Comparison of ENCODE assay signal across 14 cellular contexts in genomic region chr4:4658051-4658450, GRCh38.
"Had no signal": no experiment of that assay in that cellular context is flagged by ENCODE, and none has a peak within 500 bp of the region (broad histone marks: within the 10 kb centered on the region; RNA-seq: fewer than 3 reads in every experiment).

No MANE protein-coding gene starts in this region.

- H3K27ac ChIP-seq: cardiac muscle cell, psoas muscle, upper lobe of left lung had no signal

- DNase-seq: activated CD4-positive, alpha-beta T cell treated with anti-CD3 and anti-CD28 coated beads for 1 hour; activated CD4-positive, alpha-beta T cell treated with anti-CD3 and anti-CD28 coated beads, Interleukin-2, amount 50 U/mL, for 48 hours; activated naive CD4-positive, alpha-beta T cell treated with anti-CD3 and anti-CD28 coated beads, Interleukin-2, amount 10 ng/mL, durations not matched to agents 7 days and 5 days; hypothalamus; occipital lobe; psoas muscle; T-cell; T1000; upper lobe of left lung had no signal

- ATAC-seq: esophagus mucosa; natural killer cell treated with Interleukin-12 subunit alpha and Interleukin-12 subunit beta and Interleukin-15 and Interleukin-18, amount 100 ng/mL, for 72 hours; psoas muscle; sciatic nerve; T-cell had no signal

- H3K36me3 Mint-ChIP-seq: activated naive CD4-positive, alpha-beta T cell treated with anti-CD3 and anti-CD28 coated beads, Interleukin-2, amount 10 ng/mL, durations not matched to agents 7 days and 5 days; natural killer cell treated with Interleukin-12 subunit alpha and Interleukin-12 subunit beta and Interleukin-15 and Interleukin-18, amount 100 ng/mL, for 72 hours had no signal

- H3K27me3 ChIP-seq: cardiac muscle cell, upper lobe of left lung had no signal

- H3K36me3 ChIP-seq: cardiac muscle cell, upper lobe of left lung had no signal

- H3K9me3 Mint-ChIP-seq: activated naive CD4-positive, alpha-beta T cell treated with anti-CD3 and anti-CD28 coated beads, Interleukin-2, amount 10 ng/mL, durations not matched to agents 7 days and 5 days; natural killer cell treated with Interleukin-12 subunit alpha and Interleukin-12 subunit beta and Interleukin-15 and Interleukin-18, amount 100 ng/mL, for 72 hours; stimulated activated naive CD8-positive, alpha-beta T cell treated with anti-CD3 and anti-CD28 coated beads, Interleukin-15, Interleukin-2, amounts not matched to agents 100 ng/mL and 50 ng/mL, for 24 hours; T-cell had no signal

- H3K4me1 Mint-ChIP-seq: activated naive CD4-positive, alpha-beta T cell treated with anti-CD3 and anti-CD28 coated beads, Interleukin-2, amount 10 ng/mL, durations not matched to agents 7 days and 5 days; T-cell had no signal

- H3K9me3 ChIP-seq: psoas muscle, upper lobe of left lung had no signal

- H3K4me1 ChIP-seq: psoas muscle, upper lobe of left lung had no signal

- H3K27me3 Mint-ChIP-seq: activated naive CD4-positive, alpha-beta T cell treated with anti-CD3 and anti-CD28 coated beads, Interleukin-2, amount 10 ng/mL, durations not matched to agents 7 days and 5 days; natural killer cell treated with Interleukin-12 subunit alpha and Interleukin-12 subunit beta and Interleukin-15 and Interleukin-18, amount 100 ng/mL, for 72 hours; stimulated activated naive CD8-positive, alpha-beta T cell treated with anti-CD3 and anti-CD28 coated beads, Interleukin-15, Interleukin-2, amounts not matched to agents 100 ng/mL and 50 ng/mL, for 24 hours; T-cell had no signal

- H3K4me3 Mint-ChIP-seq: activated naive CD4-positive, alpha-beta T cell treated with anti-CD3 and anti-CD28 coated beads, Interleukin-2, amount 10 ng/mL, durations not matched to agents 7 days and 5 days; natural killer cell treated with Interleukin-12 subunit alpha and Interleukin-12 subunit beta and Interleukin-15 and Interleukin-18, amount 100 ng/mL, for 72 hours; stimulated activated naive CD8-positive, alpha-beta T cell treated with anti-CD3 and anti-CD28 coated beads, Interleukin-15, Interleukin-2, amounts not matched to agents 100 ng/mL and 50 ng/mL, for 24 hours; T-cell had no signal

- H3K4me3 ChIP-seq: cardiac muscle cell, psoas muscle, upper lobe of left lung had no signal

- H3K27ac Mint-ChIP-seq: activated naive CD4-positive, alpha-beta T cell treated with anti-CD3 and anti-CD28 coated beads, Interleukin-2, amount 10 ng/mL, durations not matched to agents 7 days and 5 days; natural killer cell treated with Interleukin-12 subunit alpha and Interleukin-12 subunit beta and Interleukin-15 and Interleukin-18, amount 100 ng/mL, for 72 hours; stimulated activated naive CD8-positive, alpha-beta T cell treated with anti-CD3 and anti-CD28 coated beads, Interleukin-15, Interleukin-2, amounts not matched to agents 100 ng/mL and 50 ng/mL, for 24 hours; T-cell had no signal
